In genomic region chr12:121399391-121400331, GRCh38 we compare ENCODE assay signal across 1 cellular context.
A peak's percentile ranks its signal among the peaks of the same experiment; 100 is the strongest.
TF ChIP-seq lines count a peak whose summit lies in the region.

A gene with protein sequence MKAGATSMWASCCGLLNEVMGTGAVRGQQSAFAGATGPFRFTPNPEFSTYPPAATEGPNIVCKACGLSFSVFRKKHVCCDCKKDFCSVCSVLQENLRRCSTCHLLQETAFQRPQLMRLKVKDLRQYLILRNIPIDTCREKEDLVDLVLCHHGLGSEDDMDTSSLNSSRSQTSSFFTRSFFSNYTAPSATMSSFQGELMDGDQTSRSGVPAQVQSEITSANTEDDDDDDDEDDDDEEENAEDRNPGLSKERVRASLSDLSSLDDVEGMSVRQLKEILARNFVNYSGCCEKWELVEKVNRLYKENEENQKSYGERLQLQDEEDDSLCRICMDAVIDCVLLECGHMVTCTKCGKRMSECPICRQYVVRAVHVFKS (plus strand): TSS chr12:121400118. CDS start chr12:121400213, 95 bp downstream.

TF ChIP-seq in HepG2, 621 proteins besides CTCF, POLR2A, EP300 and RAD21 (continued from another document and continues in another):
- TF ChIP-seq, protein P1, sequence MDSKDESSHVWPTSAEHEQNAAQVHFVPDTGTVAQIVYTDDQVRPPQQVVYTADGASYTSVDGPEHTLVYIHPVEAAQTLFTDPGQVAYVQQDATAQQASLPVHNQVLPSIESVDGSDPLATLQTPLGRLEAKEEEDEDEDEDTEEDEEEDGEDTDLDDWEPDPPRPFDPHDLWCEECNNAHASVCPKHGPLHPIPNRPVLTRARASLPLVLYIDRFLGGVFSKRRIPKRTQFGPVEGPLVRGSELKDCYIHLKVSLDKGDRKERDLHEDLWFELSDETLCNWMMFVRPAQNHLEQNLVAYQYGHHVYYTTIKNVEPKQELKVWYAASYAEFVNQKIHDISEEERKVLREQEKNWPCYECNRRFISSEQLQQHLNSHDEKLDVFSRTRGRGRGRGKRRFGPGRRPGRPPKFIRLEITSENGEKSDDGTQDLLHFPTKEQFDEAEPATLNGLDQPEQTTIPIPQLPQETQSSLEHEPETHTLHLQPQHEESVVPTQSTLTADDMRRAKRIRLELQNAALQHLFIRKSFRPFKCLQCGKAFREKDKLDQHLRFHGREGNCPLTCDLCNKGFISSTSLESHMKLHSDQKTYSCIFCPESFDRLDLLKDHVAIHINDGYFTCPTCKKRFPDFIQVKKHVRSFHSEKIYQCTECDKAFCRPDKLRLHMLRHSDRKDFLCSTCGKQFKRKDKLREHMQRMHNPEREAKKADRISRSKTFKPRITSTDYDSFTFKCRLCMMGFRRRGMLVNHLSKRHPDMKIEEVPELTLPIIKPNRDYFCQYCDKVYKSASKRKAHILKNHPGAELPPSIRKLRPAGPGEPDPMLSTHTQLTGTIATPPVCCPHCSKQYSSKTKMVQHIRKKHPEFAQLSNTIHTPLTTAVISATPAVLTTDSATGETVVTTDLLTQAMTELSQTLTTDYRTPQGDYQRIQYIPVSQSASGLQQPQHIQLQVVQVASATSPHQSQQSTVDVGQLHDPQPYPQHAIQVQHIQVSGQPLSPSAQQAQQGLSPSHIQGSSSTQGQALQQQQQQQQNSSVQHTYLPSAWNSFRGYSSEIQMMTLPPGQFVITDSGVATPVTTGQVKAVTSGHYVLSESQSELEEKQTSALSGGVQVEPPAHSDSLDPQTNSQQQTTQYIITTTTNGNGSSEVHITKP (CRISPR knock-in tag; IDR thresholded peaks at IDR 0.05; ENCODE audit: low read depth) = peak; percentile 58; the same call in 1 of the 2 replicates
- TF ChIP-seq ZNF280D (CRISPR knock-in tag; IDR thresholded peaks at IDR 0.05) (peak; percentile 34; the same call in 1 of the 2 replicates), ZNF563 (CRISPR knock-in tag; IDR thresholded peaks at IDR 0.05) (peak; percentile 56; the same call in 1 of the 2 replicates), SIX1 (CRISPR knock-in tag; IDR thresholded peaks at IDR 0.05; ENCODE audit: borderline replicate concordance) (no peak), ZFYVE20 (CRISPR knock-in tag; IDR thresholded peaks at IDR 0.05; ENCODE audit: borderline replicate concordance, low read depth) (0 out of 2 replicates have a peak, but pooled peaks have one; percentile 46), CEBPG (CRISPR knock-in tag; IDR thresholded peaks at IDR 0.05) (no peak; the same call in 1 of the 2 replicates), TCF7 (IDR thresholded peaks at IDR 0.05; ENCODE audit: low read depth) (no peak), SOX6 (IDR thresholded peaks at IDR 0.05) (no peak), SOX6 (CRISPR knock-in tag; IDR thresholded peaks at IDR 0.05) (peak; percentile 63; the same call in 1 of the 2 replicates), EZH2 (conservative IDR thresholded peaks at IDR 0.05; ENCODE audit: low read depth, low read length) (no peak), ZNF367 (CRISPR knock-in tag; IDR thresholded peaks at IDR 0.05; ENCODE audit: borderline replicate concordance) (no peak), PATZ1 (CRISPR knock-in tag; IDR thresholded peaks at IDR 0.05) (peak; percentile 24; the same call in 1 of the 2 replicates), GMEB1 (CRISPR knock-in tag; IDR thresholded peaks at IDR 0.05; ENCODE audit: borderline replicate concordance) (peak; percentile 99), ZNF558 (CRISPR knock-in tag; IDR thresholded peaks at IDR 0.05; ENCODE audit: borderline replicate concordance) (peak; percentile 53; the same call in 1 of the 2 replicates), SMARCC2 (IDR thresholded peaks at IDR 0.05) (no peak), NPAS2 (CRISPR knock-in tag; IDR thresholded peaks at IDR 0.05; ENCODE audit: borderline replicate concordance) (no peak), ZFP36L2 (CRISPR knock-in tag; IDR thresholded peaks at IDR 0.05) (no peak), TCF12 (IDR thresholded peaks at IDR 0.05) (no peak), TCF12 (CRISPR knock-in tag; IDR thresholded peaks at IDR 0.05) (peak; percentile 59), ZFAT (CRISPR knock-in tag; conservative IDR thresholded peaks at IDR 0.05) (no peak), THYN1 (CRISPR knock-in tag; IDR thresholded peaks at IDR 0.05; ENCODE audit: borderline replicate concordance, low read depth) (no peak), GPN1 (CRISPR knock-in tag; IDR thresholded peaks at IDR 0.05; ENCODE audit: borderline replicate concordance) (no peak), RBM22 (optimal IDR thresholded peaks at IDR 0.05; ENCODE audit: low read length) (no peak), ZNF546 (CRISPR knock-in tag; conservative IDR thresholded peaks at IDR 0.05) (peak; percentile 77; the same call in 1 of the 2 replicates), HNRNPH1 (optimal IDR thresholded peaks at IDR 0.05; ENCODE audit: low read depth, low read length) (peak; percentile 57), TARDBP (CRISPR knock-in tag; IDR thresholded peaks at IDR 0.05) (peak; percentile 89), CREBL2 (CRISPR knock-in tag; IDR thresholded peaks at IDR 0.05; ENCODE audit: borderline replicate concordance) (no peak), NFKB2 (CRISPR knock-in tag; IDR thresholded peaks at IDR 0.05; ENCODE audit: borderline replicate concordance) (peak; percentile 69; the same call in 1 of the 2 replicates), NFE2L2 (IDR thresholded peaks at IDR 0.05; ENCODE audit: low read length) (no peak), SMAD1 (CRISPR knock-in tag; IDR thresholded peaks at IDR 0.05; ENCODE audit: borderline replicate concordance, low read depth) (0 out of 2 replicates have a peak, but pooled peaks have one; percentile 7), SATB2 (CRISPR knock-in tag; IDR thresholded peaks at IDR 0.05) (no peak), ZNF780A (CRISPR knock-in tag; IDR thresholded peaks at IDR 0.05) (no peak), ZNF160 (CRISPR knock-in tag; IDR thresholded peaks at IDR 0.05) (peak; percentile 58), KAT8 (CRISPR knock-in tag; IDR thresholded peaks at IDR 0.05) (peak; percentile 82), ZNF737 (CRISPR knock-in tag; IDR thresholded peaks at IDR 0.05; ENCODE audit: borderline replicate concordance) (no peak), ZNF547 (CRISPR knock-in tag; IDR thresholded peaks at IDR 0.05) (peak; percentile 93; the same call in 1 of the 2 replicates), ZNF282 (IDR thresholded peaks at IDR 0.05; ENCODE audit: partially characterized antibody) (no peak), ZNF382 (CRISPR knock-in tag; IDR thresholded peaks at IDR 0.05; ENCODE audit: borderline replicate concordance) (no peak), ISX (CRISPR knock-in tag; conservative IDR thresholded peaks at IDR 0.05) (no peak; the same call in 1 of the 2 replicates), NR2F1 (CRISPR knock-in tag; IDR thresholded peaks at IDR 0.05) (0 out of 4 replicates have a peak, but pooled peaks of 1 of the 2 experiments have one; percentile 4)
- TF ChIP-seq, protein P2, sequence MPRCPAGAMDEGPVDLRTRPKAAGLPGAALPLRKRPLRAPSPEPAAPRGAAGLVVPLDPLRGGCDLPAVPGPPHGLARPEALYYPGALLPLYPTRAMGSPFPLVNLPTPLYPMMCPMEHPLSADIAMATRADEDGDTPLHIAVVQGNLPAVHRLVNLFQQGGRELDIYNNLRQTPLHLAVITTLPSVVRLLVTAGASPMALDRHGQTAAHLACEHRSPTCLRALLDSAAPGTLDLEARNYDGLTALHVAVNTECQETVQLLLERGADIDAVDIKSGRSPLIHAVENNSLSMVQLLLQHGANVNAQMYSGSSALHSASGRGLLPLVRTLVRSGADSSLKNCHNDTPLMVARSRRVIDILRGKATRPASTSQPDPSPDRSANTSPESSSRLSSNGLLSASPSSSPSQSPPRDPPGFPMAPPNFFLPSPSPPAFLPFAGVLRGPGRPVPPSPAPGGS (CRISPR knock-in tag; IDR thresholded peaks at IDR 0.05) = peak; percentile 86; the same call in 1 of the 2 replicates
- TF ChIP-seq, protein P3, sequence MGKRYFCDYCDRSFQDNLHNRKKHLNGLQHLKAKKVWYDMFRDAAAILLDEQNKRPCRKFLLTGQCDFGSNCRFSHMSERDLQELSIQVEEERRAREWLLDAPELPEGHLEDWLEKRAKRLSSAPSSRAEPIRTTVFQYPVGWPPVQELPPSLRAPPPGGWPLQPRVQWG (CRISPR knock-in tag; IDR thresholded peaks at IDR 0.05; ENCODE audit: borderline replicate concordance, low read depth) = no peak
- TF ChIP-seq, protein P4, sequence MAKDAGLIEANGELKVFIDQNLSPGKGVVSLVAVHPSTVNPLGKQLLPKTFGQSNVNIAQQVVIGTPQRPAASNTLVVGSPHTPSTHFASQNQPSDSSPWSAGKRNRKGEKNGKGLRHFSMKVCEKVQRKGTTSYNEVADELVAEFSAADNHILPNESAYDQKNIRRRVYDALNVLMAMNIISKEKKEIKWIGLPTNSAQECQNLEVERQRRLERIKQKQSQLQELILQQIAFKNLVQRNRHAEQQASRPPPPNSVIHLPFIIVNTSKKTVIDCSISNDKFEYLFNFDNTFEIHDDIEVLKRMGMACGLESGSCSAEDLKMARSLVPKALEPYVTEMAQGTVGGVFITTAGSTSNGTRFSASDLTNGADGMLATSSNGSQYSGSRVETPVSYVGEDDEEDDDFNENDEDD (CRISPR knock-in tag; IDR thresholded peaks at IDR 0.05; ENCODE audit: borderline replicate concordance) = peak; percentile 76; the same call in 1 of the 2 replicates
- TF ChIP-seq, protein P5, sequence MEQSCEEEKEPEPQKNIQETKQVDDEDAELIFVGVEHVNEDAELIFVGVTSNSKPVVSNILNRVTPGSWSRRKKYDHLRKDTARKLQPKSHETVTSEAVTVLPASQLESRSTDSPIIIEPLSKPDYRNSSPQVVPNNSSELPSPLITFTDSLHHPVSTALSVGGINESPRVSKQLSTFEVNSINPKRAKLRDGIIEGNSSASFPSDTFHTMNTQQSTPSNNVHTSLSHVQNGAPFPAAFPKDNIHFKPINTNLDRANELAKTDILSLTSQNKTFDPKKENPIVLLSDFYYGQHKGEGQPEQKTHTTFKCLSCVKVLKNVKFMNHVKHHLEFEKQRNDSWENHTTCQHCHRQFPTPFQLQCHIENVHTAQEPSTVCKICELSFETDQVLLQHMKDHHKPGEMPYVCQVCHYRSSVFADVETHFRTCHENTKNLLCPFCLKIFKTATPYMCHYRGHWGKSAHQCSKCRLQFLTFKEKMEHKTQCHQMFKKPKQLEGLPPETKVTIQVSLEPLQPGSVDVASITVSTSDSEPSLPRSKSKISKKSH (CRISPR knock-in tag; IDR thresholded peaks at IDR 0.05; ENCODE audit: borderline replicate concordance) = peak; percentile 71
- TF ChIP-seq, protein P6, sequence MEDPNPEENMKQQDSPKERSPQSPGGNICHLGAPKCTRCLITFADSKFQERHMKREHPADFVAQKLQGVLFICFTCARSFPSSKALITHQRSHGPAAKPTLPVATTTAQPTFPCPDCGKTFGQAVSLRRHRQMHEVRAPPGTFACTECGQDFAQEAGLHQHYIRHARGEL (CRISPR knock-in tag; IDR thresholded peaks at IDR 0.05) = no peak
- TF ChIP-seq, protein P7, sequence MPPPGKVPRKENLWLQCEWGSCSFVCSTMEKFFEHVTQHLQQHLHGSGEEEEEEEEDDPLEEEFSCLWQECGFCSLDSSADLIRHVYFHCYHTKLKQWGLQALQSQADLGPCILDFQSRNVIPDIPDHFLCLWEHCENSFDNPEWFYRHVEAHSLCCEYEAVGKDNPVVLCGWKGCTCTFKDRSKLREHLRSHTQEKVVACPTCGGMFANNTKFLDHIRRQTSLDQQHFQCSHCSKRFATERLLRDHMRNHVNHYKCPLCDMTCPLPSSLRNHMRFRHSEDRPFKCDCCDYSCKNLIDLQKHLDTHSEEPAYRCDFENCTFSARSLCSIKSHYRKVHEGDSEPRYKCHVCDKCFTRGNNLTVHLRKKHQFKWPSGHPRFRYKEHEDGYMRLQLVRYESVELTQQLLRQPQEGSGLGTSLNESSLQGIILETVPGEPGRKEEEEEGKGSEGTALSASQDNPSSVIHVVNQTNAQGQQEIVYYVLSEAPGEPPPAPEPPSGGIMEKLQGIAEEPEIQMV (CRISPR knock-in tag; IDR thresholded peaks at IDR 0.05; ENCODE audit: low read depth) = peak; percentile 84; the same call in 1 of the 2 replicates
